In genomic region chr22:44092636-44093220, GRCh38 we compare ENCODE assay signal across 27 cellular contexts.
"Had no signal": no experiment of that assay in that cellular context is flagged by ENCODE, and none has a peak within 500 bp of the region (broad histone marks: within the 10 kb centered on the region; RNA-seq: fewer than 3 reads in every experiment).

No MANE protein-coding gene starts in this region.

- H3K27me3 ChIP-seq: brain microvascular endothelial cell had no signal

- H3K36me3 ChIP-seq: WERI-Rb-1 had no signal

- H3K9ac ChIP-seq: KMS-11 had no signal

- DNase-seq: activated CD4-positive, alpha-beta memory T cell treated with anti-CD3 and anti-CD28 coated beads, Interleukin-2, amount 10 ng/mL, durations not matched to agents 7 days and 5 days; activated CD4-positive, alpha-beta T cell treated with anti-CD3 and anti-CD28 coated beads for 1 hour; activated CD4-positive, alpha-beta T cell treated with anti-CD3 and anti-CD28 coated beads for 48 hours; activated CD4-positive, CD25-positive, alpha-beta regulatory T cell; activated CD8-positive, alpha-beta memory T cell treated with anti-CD3 and anti-CD28 coated beads for 24 hours; activated CD8-positive, alpha-beta memory T cell treated with anti-CD3 and anti-CD28 coated beads, Interleukin-2, amount 10 ng/mL, durations not matched to agents 7 days and 5 days; activated CD8-positive, alpha-beta memory T cell treated with anti-CD3 and anti-CD28 coated beads, Interleukin-2, amount 50 U/mL, for 48 hours; activated effector memory CD4-positive, alpha-beta T cell treated with Interleukin-2 at 50 U/mL for 16 hours; activated naive CD4-positive, alpha-beta T cell treated with anti-CD3 and anti-CD28 coated beads, Interleukin-2, amount 10 ng/mL, durations not matched to agents 7 days and 5 days; activated naive CD8-positive, alpha-beta T cell treated with anti-CD3 and anti-CD28 coated beads, Interleukin-2, amount 50 U/mL, for 24 hours; activated T-cell treated with anti-CD3 and anti-CD28 coated beads, Interleukin-2, amount 50 U/mL, for 48 hours; brain microvascular endothelial cell; MM.1S; MV-4-11; NCI-H1092; NCI-H1436 treated with DMSO at 0.1 percent for 48 hours; NCI-H1694 treated with DMSO at 0.1 percent for 48 hours; NCI-H2029; NCI-H345; NCI-H524 treated with DMSO at 0.1 percent for 48 hours; SW 1271; T-helper 1 cell; T-helper 2 cell; T-helper 9 cell; WERI-Rb-1 had no signal

- ATAC-seq: activated CD8-positive, alpha-beta memory T cell treated with anti-CD3 and anti-CD28 coated beads, Interleukin-2, amount 10 ng/mL, durations not matched to agents 7 days and 5 days; activated naive CD8-positive, alpha-beta T cell treated with anti-CD3 and anti-CD28 coated beads, Interleukin-2, amount 50 U/mL, for 24 hours; Panc1 had no signal

- H3K27ac ChIP-seq: brain microvascular endothelial cell, KMS-11, WERI-Rb-1 had no signal

- H3K4me2 ChIP-seq: KMS-11 had no signal
